Comparison of ENCODE assay signal across 1 cellular context in the genomic region with DNA sequence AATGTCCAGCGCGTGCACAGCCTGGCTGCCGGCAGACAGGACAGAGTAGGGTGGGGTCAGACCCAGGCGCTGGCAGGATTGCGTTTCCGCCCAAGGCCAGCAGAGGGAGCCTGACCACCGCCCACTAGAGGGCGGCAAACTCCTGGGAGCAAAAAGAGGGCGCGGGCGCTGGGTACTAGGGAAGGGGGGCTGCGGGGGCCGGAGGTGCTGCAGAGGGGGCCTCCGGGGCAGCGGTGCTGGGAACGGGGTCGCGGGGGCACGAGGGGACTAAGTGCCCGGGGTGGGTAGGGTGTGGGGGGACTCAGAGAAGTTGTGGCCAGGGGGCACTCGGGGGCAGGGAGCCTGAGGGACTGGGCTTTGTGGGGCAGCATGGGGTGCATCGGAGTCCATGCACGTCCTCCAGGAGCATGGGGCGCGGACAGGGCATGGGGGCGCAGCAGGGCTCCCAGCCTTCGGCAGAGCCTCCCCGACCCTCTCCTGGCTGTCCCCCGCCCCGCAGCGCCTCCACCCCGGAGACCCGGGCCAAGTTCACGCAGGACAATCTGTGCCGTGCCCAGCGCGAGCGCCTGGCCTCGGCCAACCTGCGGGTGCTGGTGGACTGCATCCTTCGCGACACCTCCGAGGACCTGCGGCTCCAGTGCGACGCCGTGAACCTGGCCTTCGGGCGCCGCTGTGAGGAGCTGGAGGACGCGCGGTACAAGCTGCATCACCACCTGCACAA.
TF ChIP-seq lines count a peak whose summit lies in the region.

No MANE protein-coding gene starts in this region.

TF ChIP-seq in HEK293, 187 proteins besides CTCF, POLR2A, EP300 and RAD21 (continued from another document):
- TF ChIP-seq, protein P1, sequence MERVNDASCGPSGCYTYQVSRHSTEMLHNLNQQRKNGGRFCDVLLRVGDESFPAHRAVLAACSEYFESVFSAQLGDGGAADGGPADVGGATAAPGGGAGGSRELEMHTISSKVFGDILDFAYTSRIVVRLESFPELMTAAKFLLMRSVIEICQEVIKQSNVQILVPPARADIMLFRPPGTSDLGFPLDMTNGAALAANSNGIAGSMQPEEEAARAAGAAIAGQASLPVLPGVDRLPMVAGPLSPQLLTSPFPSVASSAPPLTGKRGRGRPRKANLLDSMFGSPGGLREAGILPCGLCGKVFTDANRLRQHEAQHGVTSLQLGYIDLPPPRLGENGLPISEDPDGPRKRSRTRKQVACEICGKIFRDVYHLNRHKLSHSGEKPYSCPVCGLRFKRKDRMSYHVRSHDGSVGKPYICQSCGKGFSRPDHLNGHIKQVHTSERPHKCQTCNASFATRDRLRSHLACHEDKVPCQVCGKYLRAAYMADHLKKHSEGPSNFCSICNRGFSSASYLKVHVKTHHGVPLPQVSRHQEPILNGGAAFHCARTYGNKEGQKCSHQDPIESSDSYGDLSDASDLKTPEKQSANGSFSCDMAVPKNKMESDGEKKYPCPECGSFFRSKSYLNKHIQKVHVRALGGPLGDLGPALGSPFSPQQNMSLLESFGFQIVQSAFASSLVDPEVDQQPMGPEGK (tag by site-specific recombination; IDR thresholded peaks at IDR 0.05): 0 out of 2 replicates have a peak, but pooled peaks have one; percentile 33
TF ChIP-seq in HEK293: peak in this region for 8.
